Comparison of ENCODE assay signal across 11 cellular contexts in genomic region chr3:43290961-43291360, GRCh38.
DNase-seq lines count a peak whose midpoint lies in the region; ATAC-seq, FAIRE-seq and TF ChIP-seq lines count a peak whose summit lies in the region.
"Had no signal": no experiment of that assay in that cellular context is flagged by ENCODE, and none has a peak within 500 bp of the region (broad histone marks: within the 10 kb centered on the region; RNA-seq: fewer than 3 reads in every experiment).

No MANE protein-coding gene starts in this region.

- H3K36me3 ChIP-seq in neutrophil: peaks cover 17% of the 10 kb centered on the region

- no peak for DNase-seq in GM18507 (ENCODE audit: extremely low spot score, insufficient read length, low read depth)
- DNase-seq in NOMO-1 treated with dmso at 0.1 percent for 144 hours (lab: John Stamatoyannopoulos, UW; ENCODE audit: unreplicated experiment): peak; percentile 15
- DNase-seq in coronary artery (ENCODE audit: low spot score): no peak
- DNase-seq in NCI-H1694 treated with DMSO at 0.1 percent for 48 hours (lab: John Stamatoyannopoulos, UW): no peak
- DNase-seq in stimulated activated CD4-positive, alpha-beta T cell treated with anti-CD3 and anti-CD28 coated beads, Interleukin-4, amount 100 ng/mL, for 24 hours: no peak
- no peak for DNase-seq in GDM1 (lab: John Stamatoyannopoulos, UW)
- DNase-seq: NCI-H510A treated with DMSO at 0.1 percent for 48 hours had no signal

- H3K9me3 ChIP-seq in neutrophil: no peaks in the 10 kb centered on the region

- H3K4me1 ChIP-seq in neutrophil (ENCODE audit: control insufficient read depth in 1 of 2, insufficient read depth in 1 of 2, low read depth in 1 of 2, low read length in 1 of 2): peaks cover 77 to 90% of the 10 kb centered on the region in 2 experiments

- H3K4me3 ChIP-seq in coronary artery (peak overlapping the region; percentile 5), neutrophil (ENCODE audit: low read depth in 1 of 2, low read length in 1 of 2) (peak overlapping the region; percentile 79 to 85)

- TF ChIP-seq CTCF in coronary artery (IDR thresholded peaks at IDR 0.05): no peak
- no peak for TF ChIP-seq CTCF in neutrophil (IDR thresholded peaks at IDR 0.05)

- no peaks in the 10 kb centered on the region for H3K27me3 ChIP-seq in neutrophil

- H3K27ac ChIP-seq in coronary artery (peak overlapping the region in 1 of 2 donors; percentile 39), neutrophil (peak overlapping the region; percentile 98)

- peak; percentile 49 for FAIRE-seq in GM18507 (lab: Jason Lieb, UNC)
- FAIRE-seq: colon, TTC549 had no signal

- ATAC-seq in GM19324 (IDR thresholded peaks at IDR 0.05; ENCODE audit: low FRiP score, unreplicated experiment): no peak
